Comparison of ENCODE assay signal across 22 cellular contexts in genomic region chr4:171031338-171031737, GRCh38.
DNase-seq lines count a peak whose midpoint lies in the region; ATAC-seq and TF ChIP-seq lines count a peak whose summit lies in the region.
"Had no signal": no experiment of that assay in that cellular context is flagged by ENCODE, and none has a peak within 500 bp of the region (broad histone marks: within the 10 kb centered on the region; RNA-seq: fewer than 3 reads in every experiment).

No MANE protein-coding gene starts in this region.

- no peaks in the 10 kb centered on the region for H3K36me3 ChIP-seq in gastrocnemius medialis
- H3K36me3 ChIP-seq: BE2C, SJCRH30 had no signal

- no peak overlapping the region for H3K27ac ChIP-seq in gastrocnemius medialis
- H3K27ac ChIP-seq: PC-9, SJCRH30 had no signal

- ATAC-seq in gastrocnemius medialis = no peak
- ATAC-seq: K562, Right ventricle myocardium inferior, SK-N-SH treated with all-trans-retinoic acid at 6 μM for 48 hours, T-cell had no signal

- H3K27me3 ChIP-seq in gastrocnemius medialis = no peaks in the 10 kb centered on the region
- H3K27me3 ChIP-seq: BE2C, SJCRH30 had no signal

- no peak overlapping the region for H3K4me3 ChIP-seq in gastrocnemius medialis
- H3K4me3 ChIP-seq: K562, PC-9, SJCRH30 had no signal

- in situ Hi-C loops in KBM-7 (cut with MboI; ENCODE audit: low pct_unique_long_range_greater_than_20kb, low sequenced_read_pairs) = no loop called here
- in situ Hi-C loops in gastrocnemius medialis (cut with MboI; ENCODE audit: low sequenced_read_pairs in 4 of 4) = no loop called here

- peak; percentile 15 for DNase-seq in GDM1 (lab: John Stamatoyannopoulos, UW)
- DNase-seq in KBM-7 = peak; percentile 54
- DNase-seq in NOMO-1 treated with DMSO at 0.1 percent for 48 hours (lab: John Stamatoyannopoulos, UW; ENCODE audit: unreplicated experiment) = peak; percentile 51
- peak; percentile 18 for DNase-seq in UCSD-AML1 (lab: John Stamatoyannopoulos, UW; ENCODE audit: unreplicated experiment)
- DNase-seq in SW 1271 (lab: John Stamatoyannopoulos, UW) = no peak
- DNase-seq in gastrocnemius medialis = no peak
- DNase-seq in GM03348 (ENCODE audit: low spot score) = no peak
- no peak for DNase-seq in DMS153 (lab: John Stamatoyannopoulos, UW)
- DNase-seq: BE2C; CD4-positive, CD25-positive, alpha-beta regulatory T cell; H7; MV-4-11; NCI-H1105 treated with DMSO at 0.1 percent for 48 hours; NCI-H2029 treated with DMSO at 0.1 percent for 48 hours; NCI-H446 treated with DMSO at 0.1 percent for 48 hours; NCI-H526; PC-9; SJCRH30; T-cell had no signal

- H3K4me1 ChIP-seq in gastrocnemius medialis = no peaks in the 10 kb centered on the region
- H3K4me1 ChIP-seq: BE2C, SJCRH30 had no signal

- no peak for TF ChIP-seq POLR2A in gastrocnemius medialis (IDR thresholded peaks at IDR 0.05)

- no peaks in the 10 kb centered on the region for H3K9me3 ChIP-seq in gastrocnemius medialis
- H3K9me3 ChIP-seq: BE2C, SJCRH30 had no signal

- intact Hi-C loops in gastrocnemius medialis (cut with DNase I; ENCODE audit: low total_unique reads) = no loop called here

- no peak for TF ChIP-seq CTCF in gastrocnemius medialis (IDR thresholded peaks at IDR 0.05 in 4 of 5, conservative IDR thresholded peaks at IDR 0.05 in 1 of 5)

Comparison
In these comparisons a context has a peak if more than half of its experiments do, and no peak if none do; other contexts are left out.
1. DNase-seq: peak in GDM1 (single experiment), KBM-7 (single experiment), NOMO-1 treated with DMSO at 0.1 percent for 48 hours (single experiment) and UCSD-AML1 (single experiment); none in SW 1271 (0 of 2), gastrocnemius medialis (0 of 2), GM03348 (single experiment) and DMS153 (single experiment).